17 cellular contexts compared by ENCODE assay signal in genomic region chr3:139537795-139538538, GRCh38. TPM values are rescaled to one million over a fixed set of nuclear protein-coding genes. Genes with fewer than 3 reads are reported as not detected.
DNase-seq lines count a peak whose midpoint lies in the region; ATAC-seq and TF ChIP-seq lines count a peak whose summit lies in the region.
"Had no signal": no experiment of that assay in that cellular context is flagged by ENCODE, and none has a peak within 500 bp of the region (broad histone marks: within the 10 kb centered on the region; RNA-seq: fewer than 3 reads in every experiment).

No MANE protein-coding gene starts in this region.

- peak overlapping the region; percentile 80 to 84 for H3K27ac ChIP-seq in ascending aorta

- no peaks in the 10 kb centered on the region for H3K27me3 ChIP-seq in ascending aorta
- H3K27me3 ChIP-seq in iPS-15b (ENCODE audit: control insufficient read depth, insufficient read depth, low read length), result peaks cover 48% of the 10 kb centered on the region

- H3K4me3 ChIP-seq in ascending aorta (no peak overlapping the region), iPS-15b (ENCODE audit: low read depth, low read length) (peak overlapping the region; percentile 63), retinal pigment epithelial cell (ENCODE audit: low read length) (peak overlapping the region; percentile 72)

- H3K36me3 ChIP-seq in ascending aorta (no peaks in the 10 kb centered on the region), iPS-15b (ENCODE audit: control insufficient read depth, insufficient read depth, low read length) (no peaks in the 10 kb centered on the region)
- H3K36me3 ChIP-seq: esophagus squamous epithelium had no signal

- H3K9me3 ChIP-seq in ascending aorta (no peaks in the 10 kb centered on the region), iPS-15b (ENCODE audit: control insufficient read depth, insufficient read depth, low read length) (no peaks in the 10 kb centered on the region)
- H3K9me3 ChIP-seq: esophagus squamous epithelium had no signal

- no peak overlapping the region for H3K9ac ChIP-seq in iPS-15b (ENCODE audit: low read depth, low read length)

- intact Hi-C loops in ascending aorta (cut with DNase I), result loop anchor here (2.0 to 10.0 kb wide), 3 partner anchors 139 to 1747 kb away; partner anchors contain the start of genes COPB2 and NMNAT3

- TF ChIP-seq RAD21 in Ishikawa (IDR thresholded peaks at IDR 0.05; ENCODE audit: low read depth), result no peak

- TF ChIP-seq CTCF in ascending aorta (IDR thresholded peaks at IDR 0.05) (no peak), retinal pigment epithelial cell (conservative IDR thresholded peaks at IDR 0.05; ENCODE audit: low read depth, low read length) (no peak)

- ATAC-seq in HG02798 (IDR thresholded peaks at IDR 0.05; ENCODE audit: poor library complexity, unreplicated experiment), result no peak
- ATAC-seq: stimulated activated effector memory CD8-positive, alpha-beta T cell treated with anti-CD3 and anti-CD28 coated beads, Interleukin-12 subunit alpha, Interleukin-12 subunit beta, amount 100 ng/mL, for 72 hours had no signal

- no peak for TF ChIP-seq EP300 in Ishikawa (IDR thresholded peaks at IDR 0.05; ENCODE audit: borderline replicate concordance)

- DNase-seq in ascending aorta (ENCODE audit: low spot score in 2 of 2), result peak in 1 of 2 donors; percentile 61
- no peak for DNase-seq in retinal pigment epithelial cell (ENCODE audit: low read depth)
- DNase-seq in DMS153 treated with DMSO at 0.1 percent for 48 hours (lab: John Stamatoyannopoulos, UW; ENCODE audit: unreplicated experiment), result no peak
- DNase-seq in mesenteric fat pad (ENCODE audit: low spot score), result no peak
- DNase-seq in SKM-1 treated with dmso at 0.1 percent for 144 hours (lab: John Stamatoyannopoulos, UW; ENCODE audit: unreplicated experiment), result no peak
- DNase-seq: activated CD4-positive, alpha-beta T cell treated with anti-CD3 and anti-CD28 coated beads, Interleukin-2, amount 50 U/mL, for 48 hours; activated effector memory CD4-positive, alpha-beta T cell treated with Interleukin-2 at 50 U/mL for 16 hours; central memory CD4-positive, alpha-beta T cell; DND-41; esophagus squamous epithelium; Kasumi-1; NCI-H187 treated with DMSO at 0.1 percent for 48 hours; stimulated activated CD4-positive, alpha-beta T cell treated with anti-CD3 and anti-CD28 coated beads, Interleukin-4, amount 100 ng/mL, for 1 hour had no signal

- H3K4me1 ChIP-seq in ascending aorta (peaks cover 10 to 48% of the 10 kb centered on the region in 2 donors), iPS-15b (ENCODE audit: control insufficient read depth, insufficient read depth, low read length) (peaks cover 29% of the 10 kb centered on the region)

TF ChIP-seq in Ishikawa, 13 proteins besides CTCF, POLR2A, EP300 and RAD21:
- TF ChIP-seq TCF12 (IDR thresholded peaks at IDR 0.05; ENCODE audit: low read depth) (0 out of 2 replicates have a peak, but pooled peaks have one; percentile 30), TEAD4 (IDR thresholded peaks at IDR 0.05) (no peak), ZBTB7A (IDR thresholded peaks at IDR 0.05; ENCODE audit: low read depth) (0 out of 2 replicates have a peak, but pooled peaks have one; percentile 37), NFIC (IDR thresholded peaks at IDR 0.05) (peak; percentile 35; the same call in 1 of the 2 replicates)

RNA-seq across cellular contexts. Expression of gene RBP1, which starts 1.6 kb away (rescaled TPM):
- total RNA-seq in ascending aorta (2.1 TPM), mesenteric fat pad (11.9 TPM)

Comparison
In these comparisons a context has a peak if more than half of its experiments do, and no peak if none do; other contexts are left out.
1. H3K4me3 ChIP-seq: peak in iPS-15b (single experiment) and retinal pigment epithelial cell (single experiment); none in ascending aorta (0 of 2).